Comparison of ENCODE assay signal across 8 cellular contexts in the genomic region with DNA sequence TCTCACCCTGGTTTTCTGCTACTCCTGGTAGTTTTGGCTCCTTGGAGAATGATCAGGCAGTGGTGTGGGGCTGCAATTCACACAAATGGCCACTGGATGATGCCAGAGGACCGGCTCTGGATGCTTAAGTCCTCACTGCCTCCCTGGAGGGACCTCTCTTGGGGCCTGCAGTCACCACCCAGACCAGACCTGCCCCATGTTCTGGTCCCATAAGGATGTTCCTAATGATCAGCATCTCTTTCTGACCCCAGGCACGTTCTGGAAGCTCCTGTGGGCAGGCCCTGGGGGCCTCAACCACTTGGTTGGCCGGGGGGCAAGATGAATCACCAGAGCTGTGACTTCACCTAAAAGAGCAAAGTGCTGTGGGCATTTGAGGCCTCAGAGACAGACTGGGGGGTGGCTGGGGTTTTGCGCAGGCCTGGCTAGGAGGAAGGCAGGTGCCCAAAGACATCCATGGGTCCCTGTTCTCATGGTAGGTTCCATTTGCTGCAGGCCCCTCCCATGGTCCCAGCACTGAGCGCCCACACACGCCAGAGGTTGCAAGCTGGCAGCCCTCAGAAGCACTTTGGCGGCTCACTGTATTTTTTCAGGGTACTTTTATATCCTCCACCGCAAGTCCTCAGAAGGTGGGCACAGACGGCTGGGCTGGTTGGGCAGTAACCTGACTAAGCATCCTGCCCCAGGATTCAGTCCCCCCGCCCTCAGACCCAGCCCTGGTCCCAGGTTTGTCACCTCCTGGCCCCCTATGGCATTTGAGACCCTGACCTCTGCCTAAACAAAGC. TPM values are rescaled to one million over a fixed set of nuclear protein-coding genes. Genes with fewer than 3 reads are reported as not detected.
DNase-seq lines count a peak whose midpoint lies in the region; ATAC-seq and TF ChIP-seq lines count a peak whose summit lies in the region.

No MANE protein-coding gene starts in this region.

- H3K4me3 ChIP-seq in HAP-1: no peak overlapping the region

- no peaks in the 10 kb centered on the region; the same call in 1 of the 2 replicates for H3K4me1 ChIP-seq in HAP-1

- DNase-seq in AML-193 (lab: John Stamatoyannopoulos, UW): peak; percentile 10 to 19
- peak; percentile 66 to 86 for DNase-seq in HAP-1 (ENCODE audit: low spot score in 2 of 2)
- DNase-seq in NCI-H460 (ENCODE audit: extremely low read depth, low read depth): peak; percentile 77
- DNase-seq in activated CD4-positive, alpha-beta T cell treated with anti-CD3 and anti-CD28 coated beads for 24 hours (ENCODE audit: low read depth in 2 of 2): peak; percentile 55 to 61
- DNase-seq in chondrocyte (ENCODE audit: low spot score): peak; percentile 66
- peak; percentile 92 for DNase-seq in left kidney (ENCODE audit: low read depth, low spot score)
- peak; percentile 62 for DNase-seq in stimulated activated CD4-positive, alpha-beta T cell treated with anti-CD3 and anti-CD28 coated beads, Interleukin-4, amount 100 ng/mL, for 1 hour

- no peaks in the 10 kb centered on the region; the same call in 1 of the 2 replicates for H3K27me3 ChIP-seq in HAP-1 (ENCODE audit: low read depth)

- H3K9me3 Mint-ChIP-seq in chondrocyte (ENCODE audit: low read depth): peaks cover 19% of the 10 kb centered on the region

- peak; percentile 97 for TF ChIP-seq CTCF in chondrocyte (IDR thresholded peaks at IDR 0.05)

- peaks cover 5% of the 10 kb centered on the region for H3K27me3 Mint-ChIP-seq in chondrocyte (ENCODE audit: low read depth)

- no peaks in the 10 kb centered on the region for H3K36me3 ChIP-seq in HAP-1 (replicated peaks)

- H3K4me3 Mint-ChIP-seq in chondrocyte (ENCODE audit: unreplicated experiment): no peak overlapping the region

- ATAC-seq in GM21529 (IDR thresholded peaks at IDR 0.05; ENCODE audit: unreplicated experiment): no peak

- in situ Hi-C loops in HAP-1 (cut with MboI; ENCODE audit: low sequenced_read_pairs): loop anchor here (5.0 to 10.0 kb wide), 3 partner anchors 141 to 286 kb away; a partner anchor contains a TSS

- H3K4me1 Mint-ChIP-seq in chondrocyte (ENCODE audit: low read depth): peaks cover 5% of the 10 kb centered on the region

- peaks cover 4% of the 10 kb centered on the region for H3K36me3 Mint-ChIP-seq in chondrocyte (ENCODE audit: low read depth)

- H3K9me3 ChIP-seq in HAP-1: peaks cover 10% of the 10 kb centered on the region; the same call in 1 of the 2 replicates

- no peak overlapping the region for H3K27ac Mint-ChIP-seq in chondrocyte (ENCODE audit: unreplicated experiment)

RNA-seq across cellular contexts. Expression of a gene that starts 53.2 kb away (rescaled TPM):
- 12.5 and 15.3 TPM in 2 replicates for total RNA-seq in NCI-H460 (2014; rRNA removed; shearing (Covaris generic))
- 32.6 and 35.6 TPM in 2 replicates for polyA plus RNA-seq in NCI-H460 (2014; cell fraction: nucleus; rRNA removed)
- total RNA-seq in chondrocyte: 3.5 to 4.0 TPM (median 4.0 TPM) in 3 replicates

Comparison
In these comparisons a context has a peak if more than half of its experiments do, and no peak if none do; other contexts are left out.
1. DNase-seq: peak in every context shown above with its lines; median percentile 92 in left kidney; 77 in NCI-H460; 76 in HAP-1; 66 in chondrocyte; 62 in stimulated activated CD4-positive, alpha-beta T cell treated with anti-CD3 and anti-CD28 coated beads, Interleukin-4, amount 100 ng/mL, for 1 hour; 58 in activated CD4-positive, alpha-beta T cell treated with anti-CD3 and anti-CD28 coated beads for 24 hours; 14 in AML-193.